ENCODE assay signal across 1 cellular context in genomic region chr19:3453840-3454239, GRCh38.
TF ChIP-seq lines count a peak whose summit lies in the region.

No MANE protein-coding gene starts in this region.

TF ChIP-seq in H1, 55 proteins besides CTCF, POLR2A, EP300 and RAD21:
- TF ChIP-seq SAP30 (IDR thresholded peaks at IDR 0.05; ENCODE audit: insufficient read depth, insufficient replicate concordance, low read length): no peak
- no peak for TF ChIP-seq JUND (IDR thresholded peaks at IDR 0.05; ENCODE audit: low read length)
- TF ChIP-seq HDAC6 (IDR thresholded peaks at IDR 0.05; ENCODE audit: low read depth, low read length): no peak
- TF ChIP-seq NRF1 (IDR thresholded peaks at IDR 0.05; ENCODE audit: low read depth, low read length): no peak
- no peak for TF ChIP-seq RXRA (IDR thresholded peaks at IDR 0.05; ENCODE audit: insufficient read depth, low read depth, low read length)
- no peak for TF ChIP-seq CEBPB (IDR thresholded peaks at IDR 0.05; ENCODE audit: low read depth, low read length)
- TF ChIP-seq BRCA1 (IDR thresholded peaks at IDR 0.05; ENCODE audit: low read depth, low read length): no peak
- no peak for TF ChIP-seq GTF2F1 (IDR thresholded peaks at IDR 0.05; ENCODE audit: borderline replicate concordance, low read depth, low read length)
- no peak for TF ChIP-seq TAF7 (optimal IDR thresholded peaks at IDR 0.05; ENCODE audit: borderline replicate concordance, low read depth, low read length)
- TF ChIP-seq POLR2AphosphoS5 (IDR thresholded peaks at IDR 0.05; ENCODE audit: low read depth, low read length): no peak
- TF ChIP-seq CHD2 (IDR thresholded peaks at IDR 0.05; ENCODE audit: low read length): no peak
- no peak for TF ChIP-seq SRF (IDR thresholded peaks at IDR 0.05; ENCODE audit: low read depth, low read length)
- TF ChIP-seq KDM5A (IDR thresholded peaks at IDR 0.05; ENCODE audit: low read length): no peak
- no peak for TF ChIP-seq KDM4A (IDR thresholded peaks at IDR 0.05; ENCODE audit: low read depth, low read length, severe bottlenecking)
- no peak for TF ChIP-seq POU5F1 (IDR thresholded peaks at IDR 0.05; ENCODE audit: low read depth, low read length)
